In genomic region chr7:23679898-23680416, GRCh38 we compare ENCODE assay signal across 8 cellular contexts. TPM values are rescaled to one million over a fixed set of nuclear protein-coding genes. Genes with fewer than 3 reads are reported as not detected.
DNase-seq lines count a peak whose midpoint lies in the region; ATAC-seq and TF ChIP-seq lines count a peak whose summit lies in the region.

Gene FAM221A (plus strand): TSS chr7:23680199. CDS start chr7:23680219, 20 bp downstream.

- intact Hi-C loops in right cardiac atrium (cut with DNase I) (loop anchor here in 2 of 4 donors (5.0 to 10.0 kb wide), 2 partner anchors 83 to 85 kb away; partner anchors contain the start of gene CCDC126 (in 2 of the 2)), uterus (cut with DNase I; ENCODE audit: low total_unique reads) (no loop called here)

- H3K4me1 ChIP-seq in right cardiac atrium (ENCODE audit: control insufficient read depth, insufficient read depth, low read length) (peaks cover 3% of the 10 kb centered on the region), rectal smooth muscle tissue (ENCODE audit: control insufficient read depth, insufficient read depth, low read length) (peaks cover 4% of the 10 kb centered on the region), uterus (no peaks in the 10 kb centered on the region)

- H3K36me3 ChIP-seq in rectal smooth muscle tissue (ENCODE audit: control insufficient read depth, insufficient read depth, low read length) = no peaks in the 10 kb centered on the region
- H3K36me3 ChIP-seq in uterus = no peaks in the 10 kb centered on the region

- ATAC-seq in GM21786 (IDR thresholded peaks at IDR 0.05; ENCODE audit: unreplicated experiment) (peak; percentile 87), right cardiac atrium (peak; percentile 100)

- peak in 1 of 2 donors; percentile 34 for TF ChIP-seq POLR2A in uterus (IDR thresholded peaks at IDR 0.05)

- DNase-seq in EL (peak; percentile 76), LHCN-M2 (ENCODE audit: low read depth) (peak; percentile 70), SK-N-DZ (ENCODE audit: low spot score) (peak; percentile 74), amniotic epithelial cell (ENCODE audit: low read depth) (peak; percentile 83), right cardiac atrium (peak; percentile 92 to 96 (median 96)), uterus (peak; percentile 85 to 87)

- H3K27ac ChIP-seq in right cardiac atrium (ENCODE audit: low read length) (peak within 1 kb of the TSS; percentile 85), rectal smooth muscle tissue (ENCODE audit: low read depth, low read length) (peak within 1 kb of the TSS; percentile 66), uterus (peak within 1 kb of the TSS; percentile 79 to 87)

- TF ChIP-seq CTCF in uterus (IDR thresholded peaks at IDR 0.05) = peak; percentile 49 to 90 (median 74)

- H3K9ac ChIP-seq in rectal smooth muscle tissue (ENCODE audit: low read length) = peak within 1 kb of the TSS; percentile 56

- H3K4me3 ChIP-seq in right cardiac atrium (ENCODE audit: low read length) (peak within 1 kb of the TSS; percentile 95), rectal smooth muscle tissue (ENCODE audit: low read length) (peak within 1 kb of the TSS; percentile 96), uterus (peak within 1 kb of the TSS; percentile 49 to 64)

- under 1% methylated on average over 53 of the region's 53 CpGs for WGBS in right cardiac atrium

- H3K9me3 ChIP-seq in right cardiac atrium (ENCODE audit: control insufficient read depth, low read length) (no peaks in the 10 kb centered on the region), uterus (no peaks in the 10 kb centered on the region)

- H3K27me3 ChIP-seq in right cardiac atrium (ENCODE audit: control insufficient read depth, insufficient read depth) (no peaks in the 10 kb centered on the region), rectal smooth muscle tissue (ENCODE audit: control insufficient read depth, insufficient read depth, low read length) (no peaks in the 10 kb centered on the region), uterus (no peaks in the 10 kb centered on the region)

RNA-seq across cellular contexts. Expression of gene FAM221A, which starts in this region (rescaled TPM):
- total RNA-seq in LHCN-M2 (2014; rRNA removed) (1.5 and 2.6 TPM in 2 replicates), right cardiac atrium (1 to 10 TPM; 3.7 to 5.6 (median 4.9) TPM), uterus (10 to 100 TPM in 1 of 4 donors, 1 to 10 TPM in 3; 4.7 to 11.5 (median 6.5) TPM)
- 0.35 TPM for polyA plus RNA-seq in LHCN-M2 (2012)
- polyA plus RNA-seq in SK-N-DZ (2014; cell fraction: cytosol; rRNA removed) = 23.4 and 32.7 TPM in 2 replicates
- polyA plus RNA-seq in SK-N-DZ (2014; cell fraction: nucleus; rRNA removed) = 17.8 and 21.5 TPM in 2 replicates
- polyA plus RNA-seq in right cardiac atrium = 3.6 TPM

Comparison
In these comparisons a context has a peak if more than half of its experiments do, and no peak if none do; other contexts are left out.
1. Peak in every context shown above with its lines: DNase-seq, ATAC-seq, H3K4me3 ChIP-seq and H3K27ac ChIP-seq.